ENCODE assay signal across 22 cellular contexts in genomic region chr5:100644206-100644605, GRCh38.
DNase-seq lines count a peak whose midpoint lies in the region; ATAC-seq and TF ChIP-seq lines count a peak whose summit lies in the region.
"Had no signal": no experiment of that assay in that cellular context is flagged by ENCODE, and none has a peak within 500 bp of the region (broad histone marks: within the 10 kb centered on the region; RNA-seq: fewer than 3 reads in every experiment).

No MANE protein-coding gene starts in this region.

- no peak overlapping the region for H3K27ac ChIP-seq in left lung
- H3K27ac ChIP-seq: A549, gastroesophageal sphincter, HL-60, psoas muscle had no signal

- no peak for TF ChIP-seq CTCF in left lung (IDR thresholded peaks at IDR 0.05)

- DNase-seq in Caki2 (ENCODE audit: low read depth), result peak; percentile 88
- peak; percentile 17 for DNase-seq in LHCN-M2 (ENCODE audit: low read depth)
- DNase-seq in SHP77 treated with DMSO at 0.1 percent for 48 hours (lab: John Stamatoyannopoulos, UW), result peak; percentile 50
- DNase-seq in left kidney (ENCODE audit: low read depth, low spot score), result peak; percentile 53
- DNase-seq in RPMI8226, result no peak
- DNase-seq in NCI-H1105 treated with DMSO at 0.1 percent for 48 hours (lab: John Stamatoyannopoulos, UW), result no peak
- no peak for DNase-seq in NCI-H526 (lab: John Stamatoyannopoulos, UW)
- no peak for DNase-seq in left lung
- DNase-seq: activated CD4-positive, alpha-beta T cell treated with anti-CD3 and anti-CD28 coated beads for 48 hours; activated T-cell treated with anti-CD3 and anti-CD28 coated beads, Interleukin-2, amount 50 U/mL, for 4 hours; CD8-positive, alpha-beta T cell; effector memory CD8-positive, alpha-beta T cell; GOT3; islet precursor cell; NCI-H1092; NCI-H524 treated with DMSO at 0.1 percent for 48 hours; psoas muscle; stimulated activated CD8-positive, alpha-beta memory T cell treated with anti-CD3 and anti-CD28 coated beads, Interleukin-4, amount 100 ng/mL, for 48 hours had no signal

- no peaks in the 10 kb centered on the region for H3K36me3 ChIP-seq in left lung
- H3K36me3 ChIP-seq: gastroesophageal sphincter had no signal

- peaks cover 0 to 9% of the 10 kb centered on the region in 2 donors for H3K4me1 ChIP-seq in left lung
- H3K4me1 ChIP-seq: A549, psoas muscle had no signal

- intact Hi-C loops in left lung (cut with DNase I), result no loop called here

- H3K9me3 ChIP-seq in left lung, result no peaks in the 10 kb centered on the region
- H3K9me3 ChIP-seq: A549, gastroesophageal sphincter, psoas muscle had no signal

- no peak overlapping the region for H3K4me3 ChIP-seq in left lung
- H3K4me3 ChIP-seq: A549, gastroesophageal sphincter, psoas muscle had no signal

- in situ Hi-C loops in Caki2 (cut with HindIII; ENCODE audit: low pct_unique_long_range_greater_than_20kb, low sequenced_read_pairs), result no loop called here

- ATAC-seq in left lung, result no peak
- ATAC-seq: A549; activated T-cell treated with anti-CD3 and anti-CD28 coated beads, Interleukin-2, amount 50 U/mL, for 4 hours; CD8-positive, alpha-beta T cell; effector memory CD8-positive, alpha-beta T cell; gastroesophageal sphincter; psoas muscle; SK-N-SH treated with all-trans-retinoic acid at 6 μM for 48 hours had no signal

- H3K27me3 ChIP-seq in left lung, result no peaks in the 10 kb centered on the region
- H3K27me3 ChIP-seq: gastroesophageal sphincter had no signal

Comparison
In these comparisons a context has a peak if more than half of its experiments do, and no peak if none do; other contexts are left out.
1. DNase-seq: peak in Caki2 (single experiment), LHCN-M2 (single experiment), SHP77 treated with DMSO at 0.1 percent for 48 hours (single experiment) and left kidney (single experiment); none in RPMI8226 (single experiment), NCI-H1105 treated with DMSO at 0.1 percent for 48 hours (single experiment), NCI-H526 (0 of 2) and left lung (0 of 2).